ENCODE assay signal across 16 cellular contexts in the genomic region with DNA sequence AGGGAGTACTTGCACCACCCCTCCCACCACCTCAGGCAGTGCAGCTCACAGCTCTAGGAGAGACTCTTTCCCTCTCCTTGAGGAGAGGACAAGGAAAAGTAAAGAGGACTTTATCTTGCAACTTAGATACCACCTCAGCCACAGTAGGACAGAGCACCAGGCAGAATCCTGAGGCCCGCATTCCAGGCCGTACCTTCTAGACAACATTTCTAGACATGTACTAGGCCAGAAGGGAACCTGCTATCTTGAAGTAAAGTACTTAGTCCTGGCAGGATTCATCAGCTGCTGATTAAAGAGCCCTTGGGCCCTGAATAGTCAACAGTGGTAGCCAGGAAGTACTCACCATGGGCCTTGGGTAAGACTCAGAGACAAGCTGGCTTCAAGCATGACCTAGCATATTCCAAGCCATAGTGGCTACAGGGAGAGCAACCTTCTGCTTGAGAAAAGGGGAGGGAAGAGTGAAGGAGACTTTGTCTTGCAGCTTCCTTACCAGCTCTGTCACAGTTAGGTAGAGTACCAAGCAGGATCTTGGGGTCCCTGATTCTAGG.
DNase-seq lines count a peak whose midpoint lies in the region; ATAC-seq, FAIRE-seq and TF ChIP-seq lines count a peak whose summit lies in the region.
"Had no signal": no experiment of that assay in that cellular context is flagged by ENCODE, and none has a peak within 500 bp of the region (broad histone marks: within the 10 kb centered on the region; RNA-seq: fewer than 3 reads in every experiment).

No MANE protein-coding gene starts in this region.

- POLR2A ChIA-PET in HepG2 (lab: Yijun Ruan, JAX), result no interaction called here

- H3K79me2 ChIP-seq in HepG2 (ENCODE audit: insufficient read depth, low read length), result no peaks in the 10 kb centered on the region

- no peak overlapping the region for H3K9ac ChIP-seq in HepG2 (ENCODE audit: insufficient read depth, low read depth, low read length)
- H3K9ac ChIP-seq: BLaER1 treated with 17β-estradiol and CSF1 and Interleukin-3, amounts not matched to agents 10 nM and 100 nM; GM23248 had no signal

- TF ChIP-seq EP300 in HepG2 (IDR thresholded peaks at IDR 0.05; ENCODE audit: low read depth in 2 of 2, low read length in 2 of 2), result no peak
- TF ChIP-seq EP300 in HepG2 (CRISPR knock-in tag; IDR thresholded peaks at IDR 0.05; ENCODE audit: borderline replicate concordance), result no peak

- TF ChIP-seq POLR2A in HepG2 (IDR thresholded peaks at IDR 0.05; ENCODE audit: insufficient read depth in 1 of 2, low read depth in 2 of 2, low read length in 2 of 2), result no peak
- TF ChIP-seq POLR2A in right lobe of liver (IDR thresholded peaks at IDR 0.05), result no peak

- TF ChIP-seq RAD21 in HepG2 (CRISPR knock-in tag; IDR thresholded peaks at IDR 0.05), result no peak

- WGBS in HepG2 (ENCODE audit: low lambda C conversion rate), result 95% methylated on average over 2 of the region's 2 CpGs
- WGBS in right lobe of liver (ENCODE audit: insufficient coverage, low coverage, low lambda C conversion rate, missing lambda C conversion rate), result 100% methylated on average over 2 of the region's 2 CpGs

- H3K4me2 ChIP-seq in HepG2 (ENCODE audit: low read depth, low read length), result no peak overlapping the region
- H3K4me2 ChIP-seq: BLaER1 treated with 17β-estradiol and CSF1 and Interleukin-3, amounts not matched to agents 10 nM and 100 nM had no signal

- no peak for FAIRE-seq in HepG2 (lab: Jason Lieb, UNC)
- FAIRE-seq: GM12878, GM18507 had no signal

- no peak overlapping the region for H3K27ac ChIP-seq in HepG2 (ENCODE audit: extremely low read length, insufficient read depth, low read length)
- no peak overlapping the region for H3K27ac ChIP-seq in right lobe of liver
- no peak overlapping the region for H3K27ac ChIP-seq in left lung
- H3K27ac ChIP-seq: BLaER1 treated with 17β-estradiol and CSF1 and Interleukin-3, amounts not matched to agents 10 nM and 100 nM; GM23248 had no signal

- in situ Hi-C loops in HepG2 (cut with HindIII; ENCODE audit: extremely low pct_ligation_motif_present, low pct_unique_long_range_greater_than_20kb), result no loop called here

- no peaks in the 10 kb centered on the region for H3K27me3 ChIP-seq in HepG2 (ENCODE audit: control insufficient read depth in 1 of 2, insufficient read depth in 2 of 2, low read length in 2 of 2)
- no peaks in the 10 kb centered on the region for H3K27me3 ChIP-seq in right lobe of liver
- H3K27me3 ChIP-seq in left lung, result no peaks in the 10 kb centered on the region
- H3K27me3 ChIP-seq: BLaER1 treated with 17β-estradiol and CSF1 and Interleukin-3, amounts not matched to agents 10 nM and 100 nM had no signal

- H3K36me3 Mint-ChIP-seq in stimulated activated effector memory CD8-positive, alpha-beta T cell treated with anti-CD3 and anti-CD28 coated beads, Interleukin-12 subunit alpha, Interleukin-12 subunit beta, amount 100 ng/mL, for 72 hours, result no peaks in the 10 kb centered on the region
- H3K36me3 Mint-ChIP-seq: CD4-positive, CD25-positive, alpha-beta regulatory T cell had no signal

- H3K36me3 ChIP-seq in HepG2 (replicated peaks in 1 of 2; ENCODE audit: control insufficient read depth in 1 of 2, insufficient read depth in 2 of 2, low read length in 2 of 2) (no peaks in the 10 kb centered on the region), right lobe of liver (no peaks in the 10 kb centered on the region), left lung (no peaks in the 10 kb centered on the region)
- H3K36me3 ChIP-seq: BLaER1 treated with 17β-estradiol and CSF1 and Interleukin-3, amounts not matched to agents 10 nM and 100 nM had no signal

- no peaks in the 10 kb centered on the region for H4K20me1 ChIP-seq in HepG2 (ENCODE audit: insufficient read depth, low read length)
- H4K20me1 ChIP-seq: BLaER1 treated with 17β-estradiol and CSF1 and Interleukin-3, amounts not matched to agents 10 nM and 100 nM had no signal

- H3K4me1 ChIP-seq in HepG2 (ENCODE audit: insufficient read depth, low read length) (no peaks in the 10 kb centered on the region), right lobe of liver (no peaks in the 10 kb centered on the region), left lung (no peaks in the 10 kb centered on the region)
- H3K4me1 ChIP-seq: BLaER1 treated with 17β-estradiol and CSF1 and Interleukin-3, amounts not matched to agents 10 nM and 100 nM had no signal

- DNase-seq in HepG2 (ENCODE audit: low spot score) (no peak), right lobe of liver (no peak), left lung (peak in 1 of 2 donors; percentile 12), T-helper 1 cell (no peak), foreskin fibroblast (no peak)
- no peak for DNase-seq in stimulated activated effector memory CD8-positive, alpha-beta T cell treated with anti-CD3 and anti-CD28 coated beads, Interleukin-12 subunit alpha, Interleukin-12 subunit beta, amount 100 ng/mL, for 72 hours (ENCODE audit: low spot score in 2 of 2)
- DNase-seq: ACHN; CD4-positive, CD25-positive, alpha-beta regulatory T cell; DMS79; GM23248; H7 had no signal

- no peak overlapping the region for H3K4me3 ChIP-seq in HepG2 (replicated peaks in 1 of 3; ENCODE audit: insufficient read depth in 1 of 3, low read depth in 2 of 3, low read length in 3 of 3)
- no peak overlapping the region for H3K4me3 ChIP-seq in right lobe of liver
- no peak overlapping the region for H3K4me3 ChIP-seq in left lung
- H3K4me3 ChIP-seq in foreskin fibroblast (ENCODE audit: low read depth in 1 of 2, low read length in 2 of 2), result no peak overlapping the region
- H3K4me3 ChIP-seq: BLaER1 treated with 17β-estradiol and CSF1 and Interleukin-3, amounts not matched to agents 10 nM and 100 nM; GM12878; GM23248 had no signal

- H3K4me1 Mint-ChIP-seq in stimulated activated effector memory CD8-positive, alpha-beta T cell treated with anti-CD3 and anti-CD28 coated beads, Interleukin-12 subunit alpha, Interleukin-12 subunit beta, amount 100 ng/mL, for 72 hours, result no peaks in the 10 kb centered on the region
- H3K4me1 Mint-ChIP-seq: CD4-positive, CD25-positive, alpha-beta regulatory T cell; IgD-negative memory B cell had no signal

- intact Hi-C loops in HepG2 (cut with micrococcal nuclease; ENCODE audit: unreplicated experiment), result no loop called here
- intact Hi-C loops in right lobe of liver (cut with DNase I), result no loop called here
- intact Hi-C loops in left lung (cut with DNase I), result no loop called here

- no peak overlapping the region for H2AFZ ChIP-seq in HepG2 (ENCODE audit: low read length)
- H2AFZ ChIP-seq: GM23248 had no signal

- ATAC-seq in HepG2, result no peak
- no peak for ATAC-seq in right lobe of liver
- ATAC-seq in left lung, result peak; percentile 87
- peak; percentile 11 for ATAC-seq in stimulated activated effector memory CD8-positive, alpha-beta T cell treated with anti-CD3 and anti-CD28 coated beads, Interleukin-12 subunit alpha, Interleukin-12 subunit beta, amount 100 ng/mL, for 72 hours
- no peak for ATAC-seq in GM21528 (IDR thresholded peaks at IDR 0.05; ENCODE audit: low FRiP score, unreplicated experiment)
- ATAC-seq: GM12878 had no signal

- peaks cover 9% of the 10 kb centered on the region for H3K9me3 Mint-ChIP-seq in stimulated activated effector memory CD8-positive, alpha-beta T cell treated with anti-CD3 and anti-CD28 coated beads, Interleukin-12 subunit alpha, Interleukin-12 subunit beta, amount 100 ng/mL, for 72 hours

- BruUV-seq in HepG2 (replicated peaks; lab: Mats Ljungman, UMichigan), result no TSS peak

- no peak overlapping the region for H3K27ac Mint-ChIP-seq in stimulated activated effector memory CD8-positive, alpha-beta T cell treated with anti-CD3 and anti-CD28 coated beads, Interleukin-12 subunit alpha, Interleukin-12 subunit beta, amount 100 ng/mL, for 72 hours
- H3K27ac Mint-ChIP-seq: CD4-positive, CD25-positive, alpha-beta regulatory T cell; IgD-negative memory B cell had no signal

- H3K4me3 Mint-ChIP-seq in stimulated activated effector memory CD8-positive, alpha-beta T cell treated with anti-CD3 and anti-CD28 coated beads, Interleukin-12 subunit alpha, Interleukin-12 subunit beta, amount 100 ng/mL, for 72 hours, result no peak overlapping the region
- H3K4me3 Mint-ChIP-seq: CD4-positive, CD25-positive, alpha-beta regulatory T cell; IgD-negative memory B cell had no signal

- TF ChIP-seq CTCF in HepG2 (CRISPR knock-in tag; IDR thresholded peaks at IDR 0.05), result no peak
- TF ChIP-seq CTCF in right lobe of liver (IDR thresholded peaks at IDR 0.05), result no peak
- TF ChIP-seq CTCF in left lung (IDR thresholded peaks at IDR 0.05), result no peak
- TF ChIP-seq CTCF in foreskin fibroblast (IDR thresholded peaks at IDR 0.05; ENCODE audit: low read depth, low read length), result no peak

- CTCF ChIA-PET in HepG2 (lab: Yijun Ruan, JAX; ENCODE audit: low intra/inter-chr PET ratio, low total read pairs), result no interaction called here

- no peaks in the 10 kb centered on the region for H3K9me3 ChIP-seq in HepG2 (ENCODE audit: low read length)
- H3K9me3 ChIP-seq in right lobe of liver, result no peaks in the 10 kb centered on the region
- no peaks in the 10 kb centered on the region for H3K9me3 ChIP-seq in left lung
- H3K9me3 ChIP-seq: BLaER1 treated with 17β-estradiol and CSF1 and Interleukin-3, amounts not matched to agents 10 nM and 100 nM had no signal

TF ChIP-seq in HepG2, 621 proteins besides CTCF, POLR2A, EP300 and RAD21:
- TF ChIP-seq, protein P1, sequence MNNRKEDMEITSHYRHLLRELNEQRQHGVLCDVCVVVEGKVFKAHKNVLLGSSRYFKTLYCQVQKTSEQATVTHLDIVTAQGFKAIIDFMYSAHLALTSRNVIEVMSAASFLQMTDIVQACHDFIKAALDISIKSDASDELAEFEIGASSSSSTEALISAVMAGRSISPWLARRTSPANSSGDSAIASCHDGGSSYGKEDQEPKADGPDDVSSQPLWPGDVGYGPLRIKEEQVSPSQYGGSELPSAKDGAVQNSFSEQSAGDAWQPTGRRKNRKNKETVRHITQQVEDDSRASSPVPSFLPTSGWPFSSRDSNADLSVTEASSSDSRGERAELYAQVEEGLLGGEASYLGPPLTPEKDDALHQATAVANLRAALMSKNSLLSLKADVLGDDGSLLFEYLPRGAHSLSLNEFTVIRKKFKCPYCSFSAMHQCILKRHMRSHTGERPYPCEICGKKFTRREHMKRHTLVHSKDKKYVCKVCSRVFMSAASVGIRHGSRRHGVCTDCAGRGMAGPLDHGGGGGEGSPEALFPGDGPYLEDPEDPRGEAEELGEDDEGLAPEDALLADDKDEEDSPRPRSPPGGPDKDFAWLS (CRISPR knock-in tag; IDR thresholded peaks at IDR 0.05; ENCODE audit: borderline replicate concordance), result no peak
- 0 out of 2 replicates have a peak, but pooled peaks have one; percentile 21 for TF ChIP-seq ZNF83 (CRISPR knock-in tag; IDR thresholded peaks at IDR 0.05; ENCODE audit: borderline replicate concordance)

Comparison
In these comparisons a context has a peak if more than half of its experiments do, and no peak if none do; other contexts are left out.
1. ATAC-seq: peak in left lung (single experiment) and stimulated activated effector memory CD8-positive, alpha-beta T cell treated with anti-CD3 and anti-CD28 coated beads, Interleukin-12 subunit alpha, Interleukin-12 subunit beta, amount 100 ng/mL, for 72 hours (single experiment); none in HepG2 (single experiment), right lobe of liver (0 of 4) and GM21528 (single experiment).